2 cellular contexts compared by ENCODE assay signal in genomic region chr20:40728470-40728869, GRCh38.
TF ChIP-seq lines count a peak whose summit lies in the region.

No MANE protein-coding gene starts in this region.

TF ChIP-seq in SK-N-SH, 30 proteins besides CTCF, POLR2A, EP300 and RAD21 (continued from another document):
- no peak for TF ChIP-seq TAF1 (IDR thresholded peaks at IDR 0.05; ENCODE audit: borderline replicate concordance, low read depth, low read length)
- TF ChIP-seq FOSL2 (IDR thresholded peaks at IDR 0.05; ENCODE audit: borderline replicate concordance, low read depth): no peak
- TF ChIP-seq GATA2 (CRISPR knock-in tag; IDR thresholded peaks at IDR 0.05): no peak
- no peak for TF ChIP-seq NRF1 (IDR thresholded peaks at IDR 0.05; ENCODE audit: low read depth, low read length)
- no peak for TF ChIP-seq NFIC (IDR thresholded peaks at IDR 0.05; ENCODE audit: borderline replicate concordance)
- TF ChIP-seq TEAD4 (IDR thresholded peaks at IDR 0.05; ENCODE audit: borderline replicate concordance, insufficient read depth): no peak

TF ChIP-seq in SK-N-SH treated with all-trans-retinoic acid at 6 μM for 48 hours, 23 proteins besides CTCF, POLR2A, EP300 and RAD21 (continued from another document):
- no peak for TF ChIP-seq GLIS3 (CRISPR knock-in tag; IDR thresholded peaks at IDR 0.05)
TF ChIP-seq in SK-N-SH treated with all-trans-retinoic acid at 6 μM for 48 hours: peak in this region for 0.
